ENCODE assay signal across 1 cellular context in the genomic region with DNA sequence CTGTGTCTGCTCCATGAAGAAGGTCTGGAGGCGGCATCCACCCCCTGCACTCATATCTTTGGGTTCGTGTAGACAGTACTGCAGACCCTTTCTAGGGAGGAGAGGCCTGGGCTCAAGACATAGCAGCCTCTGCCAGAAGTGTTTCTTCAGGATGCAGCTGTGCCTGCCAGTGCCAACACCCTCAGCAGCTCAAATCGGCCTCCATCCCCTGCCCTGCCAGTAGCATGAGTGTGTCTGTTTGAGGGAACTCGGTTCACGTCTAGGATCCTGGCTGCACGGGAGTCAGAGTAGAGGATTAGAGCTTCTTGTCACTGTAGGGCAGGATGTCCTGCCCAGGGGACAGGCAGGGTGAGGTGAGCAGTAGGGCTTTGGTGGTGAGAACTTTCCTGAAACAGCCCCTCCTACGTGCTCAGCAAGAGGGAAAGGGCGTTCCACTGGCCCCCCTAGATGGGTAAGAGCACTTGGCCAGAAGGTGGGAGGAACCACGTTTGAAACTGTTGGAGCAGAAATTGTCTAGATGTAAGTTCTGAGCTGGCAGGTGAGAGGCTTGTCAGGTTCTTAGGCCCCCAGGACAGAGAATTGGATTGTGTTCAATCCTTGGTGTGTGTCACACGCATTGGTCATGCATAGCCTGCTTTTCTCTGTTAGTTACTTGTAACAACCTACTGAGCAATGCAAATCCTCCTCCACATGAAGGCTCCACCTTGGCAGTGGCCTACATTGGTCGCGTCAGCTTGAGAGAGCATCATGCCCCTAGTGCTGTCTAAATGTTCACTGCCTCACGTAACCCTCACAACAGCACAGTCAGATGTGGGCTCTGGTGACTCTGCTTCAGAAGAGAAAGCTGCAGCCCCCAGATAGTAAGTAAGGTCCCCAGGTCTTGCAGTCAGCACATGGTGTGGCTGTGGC.
TF ChIP-seq lines count a peak whose summit lies in the region.

No MANE protein-coding gene starts in this region.

TF ChIP-seq in H1, 55 proteins besides CTCF, POLR2A, EP300 and RAD21:
- no peak for TF ChIP-seq SIRT6 (IDR thresholded peaks at IDR 0.05; ENCODE audit: low read length)
- TF ChIP-seq TCF12 (IDR thresholded peaks at IDR 0.05; ENCODE audit: low read depth, low read length): no peak
- TF ChIP-seq TBP (IDR thresholded peaks at IDR 0.05; ENCODE audit: low read depth, low read length): no peak
- no peak for TF ChIP-seq SIN3A (conservative IDR thresholded peaks at IDR 0.05 in 1 of 2, IDR thresholded peaks at IDR 0.05 in 1 of 2; ENCODE audit: low read depth in 1 of 2, low read length in 2 of 2)
- TF ChIP-seq NRF1 (IDR thresholded peaks at IDR 0.05; ENCODE audit: low read depth, low read length): no peak
